Comparison of ENCODE assay signal across 1 cellular context in genomic region chr1:94876362-94876761, GRCh38.
TF ChIP-seq lines count a peak whose summit lies in the region.

No MANE protein-coding gene starts in this region.

TF ChIP-seq in IMR-90, 13 proteins besides CTCF, POLR2A, EP300 and RAD21:
- TF ChIP-seq RFX5 (IDR thresholded peaks at IDR 0.05; ENCODE audit: low read depth, low read length) (no peak), FOS (IDR thresholded peaks at IDR 0.05; ENCODE audit: low read depth, low read length) (0 out of 2 replicates have a peak, but pooled peaks have one; percentile 17)
